In genomic region chr1:154272217-154272998, GRCh38 we compare ENCODE assay signal across 8 cellular contexts. TPM values are rescaled to one million over a fixed set of nuclear protein-coding genes. Genes with fewer than 3 reads are reported as not detected.
DNase-seq lines count a peak whose midpoint lies in the region; TF ChIP-seq lines count a peak whose summit lies in the region.

Gene HAX1, plus strand, starts transcription at chr1:154272629. Its CDS starts 95 bp downstream, at chr1:154272724.

- H3K4me3 ChIP-seq in testis, result peak within 1 kb of the TSS; percentile 73 to 85

- H3K9me3 Mint-ChIP-seq in activated naive CD4-positive, alpha-beta T cell treated with anti-CD3 and anti-CD28 coated beads, Interleukin-2, amount 10 ng/mL, durations not matched to agents 7 days and 5 days, result no peaks in the 10 kb centered on the region

- H3K9me3 ChIP-seq in testis, result no peaks in the 10 kb centered on the region

- intact Hi-C loops in testis (cut with DNase I; ENCODE audit: low total_unique reads), result no loop called here

- WGBS in testis, 2 donors, result 0 to 1% methylated on average over 43 to 47 of the region's 47 CpGs

- CTCF ChIA-PET in HEK293T (lab: Yijun Ruan, JAX), result interaction anchor here (0.6 to 2.5 kb wide), 9 partner anchors 8 to 458 kb away, joined by 3 to 16 read pairs (median 4); partner anchors contain the start of gene TPM3
- CTCF ChIA-PET in activated naive CD4-positive, alpha-beta T cell treated with anti-CD3 and anti-CD28 coated beads, Interleukin-2, amount 10 ng/mL, durations not matched to agents 7 days and 5 days (lab: Charles Lee), result interaction anchor here (0.7 to 6.6 kb wide), 13 partner anchors 11 to 475 kb away, joined by 3 to 63 read pairs (median 4); partner anchors contain the start of gene CFAP141

- peak within 1 kb of the TSS; percentile 96 for H3K4me3 Mint-ChIP-seq in activated naive CD4-positive, alpha-beta T cell treated with anti-CD3 and anti-CD28 coated beads, Interleukin-2, amount 10 ng/mL, durations not matched to agents 7 days and 5 days

- TF ChIP-seq POLR2A in testis (IDR thresholded peaks at IDR 0.05), result no peak

- H3K27me3 ChIP-seq in testis, result no peaks in the 10 kb centered on the region

- peak; percentile 54 to 88 (median 86) for TF ChIP-seq CTCF in testis (IDR thresholded peaks at IDR 0.05)

- H3K27me3 Mint-ChIP-seq in activated naive CD4-positive, alpha-beta T cell treated with anti-CD3 and anti-CD28 coated beads, Interleukin-2, amount 10 ng/mL, durations not matched to agents 7 days and 5 days, result no peaks in the 10 kb centered on the region

- H3K27ac Mint-ChIP-seq in activated naive CD4-positive, alpha-beta T cell treated with anti-CD3 and anti-CD28 coated beads, Interleukin-2, amount 10 ng/mL, durations not matched to agents 7 days and 5 days, result peak within 1 kb of the TSS; percentile 97

- H3K36me3 ChIP-seq in testis (ENCODE audit: low read depth, missing control alignments), result no peaks in the 10 kb centered on the region

- peaks cover 48% of the 10 kb centered on the region for H3K36me3 Mint-ChIP-seq in activated naive CD4-positive, alpha-beta T cell treated with anti-CD3 and anti-CD28 coated beads, Interleukin-2, amount 10 ng/mL, durations not matched to agents 7 days and 5 days

- H3K27ac ChIP-seq in testis, result peak within 1 kb of the TSS; percentile 67 to 90

- peaks cover 4% of the 10 kb centered on the region for H3K4me1 ChIP-seq in testis

- POLR2A ChIA-PET in HEK293T (lab: Yijun Ruan, JAX), result interaction anchor here (0.5 to 1.7 kb wide), 5 partner anchors 14 to 305 kb away, joined by 3 to 5 read pairs (median 4); partner anchors contain the start of gene CREB3L4

- H3K4me1 Mint-ChIP-seq in activated naive CD4-positive, alpha-beta T cell treated with anti-CD3 and anti-CD28 coated beads, Interleukin-2, amount 10 ng/mL, durations not matched to agents 7 days and 5 days, result peaks cover 37% of the 10 kb centered on the region

- DNase-seq in GM04504 (ENCODE audit: low read depth) (peak; percentile 93), HEK293T (ENCODE audit: extremely low spot score) (peak; percentile 94), MV-4-11 (lab: John Stamatoyannopoulos, UW) (peak; percentile 99), SK-N-DZ (ENCODE audit: low spot score) (peak; percentile 96), globus pallidus (ENCODE audit: low spot score) (peak; percentile 88), occipital lobe (lab: John Stamatoyannopoulos, UW) (peak; percentile 88), testis (peak; percentile 94)
- DNase-seq in activated naive CD4-positive, alpha-beta T cell treated with anti-CD3 and anti-CD28 coated beads, Interleukin-2, amount 10 ng/mL, durations not matched to agents 7 days and 5 days, result peak; percentile 98

TF ChIP-seq in HEK293T, 16 proteins besides CTCF, POLR2A, EP300 and RAD21:
- TF ChIP-seq CTBP1 (IDR thresholded peaks at IDR 0.05; ENCODE audit: borderline replicate concordance) (no peak), TARDBP (IDR thresholded peaks at IDR 0.05) (peak; percentile 49; the same call in 1 of the 2 replicates), LEF1 (IDR thresholded peaks at IDR 0.05; ENCODE audit: borderline replicate concordance) (peak; percentile 88; the same call in 1 of the 2 replicates)
TF ChIP-seq in HEK293T: peak in this region for 2.

RNA-seq across cellular contexts. Expression of gene HAX1, which starts in this region (rescaled TPM):
- 222 TPM in 2 replicates for polyA plus RNA-seq in SK-N-DZ (2014; cell fraction: cytosol; rRNA removed)
- polyA plus RNA-seq in SK-N-DZ (2014; cell fraction: nucleus; rRNA removed), result 209 and 219 TPM in 2 replicates
- total RNA-seq in occipital lobe (57.7 TPM), testis (10 to 100 TPM; 92.7 to 98.9 TPM)
- polyA plus RNA-seq in testis (ENCODE audit: insufficient read depth, low read depth, low replicate concordance), result 192 TPM

Comparison
In these comparisons a context has a peak if more than half of its experiments do, and no peak if none do; other contexts are left out.
1. Peak in every context shown above with its lines: DNase-seq, H3K4me3 ChIP-seq and H3K27ac ChIP-seq.